Comparison of ENCODE assay signal across 25 cellular contexts in genomic region chrX:67104982-67105757, GRCh38.
DNase-seq lines count a peak whose midpoint lies in the region; ATAC-seq, FAIRE-seq and TF ChIP-seq lines count a peak whose summit lies in the region.
"Had no signal": no experiment of that assay in that cellular context is flagged by ENCODE, and none has a peak within 500 bp of the region (broad histone marks: within the 10 kb centered on the region; RNA-seq: fewer than 3 reads in every experiment).

No MANE protein-coding gene starts in this region.

- H3K4me3 ChIP-seq in IMR-90 (ENCODE audit: insufficient read depth, low read depth, low read length) (no peak overlapping the region), heart right ventricle (no peak overlapping the region), HepG2 (replicated peaks in 1 of 3; ENCODE audit: insufficient read depth in 1 of 3, low read depth in 2 of 3, low read length in 3 of 3) (no peak overlapping the region), testis (no peak overlapping the region), spleen (no peak overlapping the region)
- H3K4me3 ChIP-seq: GM23248, SJSA1 had no signal

- dilution Hi-C loops in IMR-90 (cut with HindIII; ENCODE audit: low sequenced_read_pairs, unreplicated experiment): no loop called here

- no peak overlapping the region for H3K23ac ChIP-seq in IMR-90 (ENCODE audit: low read depth, low read length)

- TF ChIP-seq RAD21 in IMR-90 (IDR thresholded peaks at IDR 0.05; ENCODE audit: low read length) (no peak), HepG2 (CRISPR knock-in tag; IDR thresholded peaks at IDR 0.05) (no peak)

- ATAC-seq in IMR-90 (ENCODE audit: low read depth) (no peak), heart right ventricle (peak in 5 of 8 donors; percentile 68 to 90 (median 74)), HepG2 (no peak)
- ATAC-seq: Panc1 had no signal

- no peak overlapping the region for H4K91ac ChIP-seq in IMR-90 (ENCODE audit: insufficient read depth, low read depth, low read length)

- no peak overlapping the region for H4K5ac ChIP-seq in IMR-90 (ENCODE audit: low read depth, low read length)

- no peak overlapping the region for H4K8ac ChIP-seq in IMR-90 (ENCODE audit: low read depth in 2 of 2, low read length in 2 of 2)

- H2BK15ac ChIP-seq in IMR-90 (ENCODE audit: low read depth, low read length): no peak overlapping the region

- no peaks in the 10 kb centered on the region for H3K79me1 ChIP-seq in IMR-90 (ENCODE audit: low read depth in 1 of 2, low read length in 2 of 2)

- POLR2A ChIA-PET in IMR-90 (lab: Charles Lee; ENCODE audit: unreplicated experiment): no interaction called here
- POLR2A ChIA-PET in HepG2 (lab: Yijun Ruan, JAX): no interaction called here

- 38% methylated on average over 4 of the region's 6 CpGs; no CpG with 5 or more reads in 1 of the 2 experiments for WGBS in IMR-90 (ENCODE audit: extremely low coverage in 2 of 2, insufficient read length in 1 of 2), 2 experiments
- WGBS in heart right ventricle, 2 donors: 43 to 60% methylated on average over 6 of the region's 6 CpGs
- WGBS in HepG2 (ENCODE audit: low lambda C conversion rate): 34% methylated on average over 6 of the region's 6 CpGs
- WGBS in testis, 2 donors: 26% methylated on average over 6 of the region's 6 CpGs
- WGBS in spleen, 5 donors: 58 to 81% (median 67%) methylated on average over 6 of the region's 6 CpGs

- H3K27ac ChIP-seq in IMR-90 (ENCODE audit: insufficient read depth, low read length): no peak overlapping the region
- H3K27ac ChIP-seq in heart right ventricle: no peak overlapping the region
- H3K27ac ChIP-seq in HepG2 (ENCODE audit: extremely low read length, insufficient read depth, low read length): no peak overlapping the region
- H3K27ac ChIP-seq in testis: peak overlapping the region; percentile 44 to 72
- H3K27ac ChIP-seq in spleen: no peak overlapping the region
- H3K27ac ChIP-seq: GM23248, SJSA1 had no signal

- in situ Hi-C loops in IMR-90 (cut with MboI; ENCODE audit: low sequenced_read_pairs): no loop called here
- in situ Hi-C loops in HepG2 (cut with HindIII; ENCODE audit: extremely low pct_ligation_motif_present, low pct_unique_long_range_greater_than_20kb): no loop called here

- no peak overlapping the region for H2AFZ ChIP-seq in IMR-90 (replicated peaks; ENCODE audit: low read length, poor library complexity)
- H2AFZ ChIP-seq in HepG2 (ENCODE audit: low read length): no peak overlapping the region
- H2AFZ ChIP-seq: GM23248 had no signal

- H3K18ac ChIP-seq in IMR-90 (ENCODE audit: low read depth, low read length): no peak overlapping the region

- H3K9me3 ChIP-seq in IMR-90 (ENCODE audit: control insufficient read depth, insufficient read depth, low read length) (no peaks in the 10 kb centered on the region), heart right ventricle (peaks cover 0 to 4% (median 0%) of the 10 kb centered on the region in 11 donors), HepG2 (ENCODE audit: low read length) (peaks cover 50% of the 10 kb centered on the region), testis (no peaks in the 10 kb centered on the region), spleen (no peaks in the 10 kb centered on the region)
- H3K9me3 ChIP-seq: SJSA1 had no signal

- DNase-seq in IMR-90 (no peak), heart right ventricle (no peak), HepG2 (ENCODE audit: low spot score) (no peak), testis (peak; percentile 81), spleen (no peak), ureter (ENCODE audit: low spot score) (no peak), hypothalamus (lab: John Stamatoyannopoulos, UW) (no peak)
- DNase-seq: AML-193; C1 segment of cervical spinal cord; Calu3; CD8-positive, alpha-beta memory T cell; GM23248; H9; HFFc6; KG1; NCI-H1092 treated with DMSO at 0.1 percent for 48 hours; NCI-H1436 treated with DMSO at 0.1 percent for 48 hours; NCI-H1930; NCI-H345; NCI-H524; NCI-H82 had no signal

- H3K79me2 ChIP-seq in HepG2 (ENCODE audit: insufficient read depth, low read length): no peaks in the 10 kb centered on the region

- no peaks in the 10 kb centered on the region for H3K27me3 ChIP-seq in IMR-90 (ENCODE audit: control insufficient read depth, insufficient read depth, low read length)
- H3K27me3 ChIP-seq in heart right ventricle: peaks cover 0 to 12% (median 0%) of the 10 kb centered on the region in 7 donors
- no peaks in the 10 kb centered on the region for H3K27me3 ChIP-seq in HepG2 (ENCODE audit: control insufficient read depth in 1 of 2, insufficient read depth in 2 of 2, low read length in 2 of 2)
- no peaks in the 10 kb centered on the region for H3K27me3 ChIP-seq in testis
- H3K27me3 ChIP-seq in spleen (replicated peaks in 1 of 7): no peaks in the 10 kb centered on the region
- H3K27me3 ChIP-seq: SJSA1 had no signal

- H2AK9ac ChIP-seq in IMR-90 (replicated peaks; ENCODE audit: low read depth, low read length, poor library complexity): no peak overlapping the region

- H3K14ac ChIP-seq in IMR-90 (replicated peaks; ENCODE audit: low read depth, low read length): no peak overlapping the region

- no peak overlapping the region for H3K4ac ChIP-seq in IMR-90 (ENCODE audit: low read depth, low read length)

- intact Hi-C loops in IMR-90 (cut with micrococcal nuclease) (no loop called here), heart right ventricle (cut with DNase I) (no loop called here), HepG2 (cut with micrococcal nuclease; ENCODE audit: unreplicated experiment) (no loop called here), testis (cut with DNase I; ENCODE audit: low total_unique reads) (no loop called here), spleen (cut with DNase I; ENCODE audit: low total_unique reads) (no loop called here)

- H4K20me1 ChIP-seq in IMR-90 (ENCODE audit: insufficient read depth, low read length): no peaks in the 10 kb centered on the region
- H4K20me1 ChIP-seq in HepG2 (ENCODE audit: insufficient read depth, low read length): no peaks in the 10 kb centered on the region

- CTCF ChIA-PET in IMR-90 (lab: Yijun Ruan, JAX) (no interaction called here), HepG2 (lab: Yijun Ruan, JAX; ENCODE audit: low intra/inter-chr PET ratio, low total read pairs) (no interaction called here)

- TF ChIP-seq POLR2A in IMR-90 (IDR thresholded peaks at IDR 0.05; ENCODE audit: low read depth, low read length): no peak
- no peak for TF ChIP-seq POLR2A in HepG2 (IDR thresholded peaks at IDR 0.05; ENCODE audit: insufficient read depth in 1 of 2, low read depth in 2 of 2, low read length in 2 of 2)
- no peak for TF ChIP-seq POLR2A in testis (IDR thresholded peaks at IDR 0.05)
- TF ChIP-seq POLR2A in spleen (IDR thresholded peaks at IDR 0.05): no peak

- H3K9me1 ChIP-seq in IMR-90 (ENCODE audit: insufficient read depth, low read length): no peaks in the 10 kb centered on the region

- no peaks in the 10 kb centered on the region for H3K4me1 ChIP-seq in IMR-90 (ENCODE audit: control insufficient read depth, insufficient read depth, low read length)
- H3K4me1 ChIP-seq in heart right ventricle: no peaks in the 10 kb centered on the region
- H3K4me1 ChIP-seq in HepG2 (ENCODE audit: insufficient read depth, low read length): no peaks in the 10 kb centered on the region
- peaks cover 3% of the 10 kb centered on the region for H3K4me1 ChIP-seq in testis
- no peaks in the 10 kb centered on the region for H3K4me1 ChIP-seq in spleen
- H3K4me1 ChIP-seq: SJSA1 had no signal

- no peak overlapping the region for H2BK5ac ChIP-seq in IMR-90 (ENCODE audit: low read depth, low read length, poor library complexity, severe bottlenecking)

- TF ChIP-seq EP300 in HepG2 (IDR thresholded peaks at IDR 0.05; ENCODE audit: low read depth in 2 of 2, low read length in 2 of 2) (no peak), HepG2 (CRISPR knock-in tag; IDR thresholded peaks at IDR 0.05; ENCODE audit: borderline replicate concordance) (no peak)

- H3K9ac ChIP-seq in IMR-90 (ENCODE audit: low read depth, low read length): no peak overlapping the region
- no peak overlapping the region for H3K9ac ChIP-seq in HepG2 (ENCODE audit: insufficient read depth, low read depth, low read length)
- H3K9ac ChIP-seq: GM23248 had no signal

- TF ChIP-seq CTCF in IMR-90 (conservative IDR thresholded peaks at IDR 0.05; ENCODE audit: low read depth, low read length) (no peak), heart right ventricle (IDR thresholded peaks at IDR 0.05) (no peak), HepG2 (CRISPR knock-in tag; IDR thresholded peaks at IDR 0.05) (no peak), testis (IDR thresholded peaks at IDR 0.05) (no peak), spleen (IDR thresholded peaks at IDR 0.05 in 8 of 11, conservative IDR thresholded peaks at IDR 0.05 in 3 of 11) (no peak)

- H2AK5ac ChIP-seq in IMR-90 (ENCODE audit: low read depth, low read length): no peak overlapping the region

- no peak for FAIRE-seq in HepG2 (lab: Jason Lieb, UNC)
- FAIRE-seq: G401.6, GM18507 had no signal

- no peak overlapping the region for H3K4me2 ChIP-seq in IMR-90 (ENCODE audit: low read depth, low read length)
- H3K4me2 ChIP-seq in HepG2 (ENCODE audit: low read depth, low read length): no peak overlapping the region

- no peak overlapping the region for H3K56ac ChIP-seq in IMR-90 (ENCODE audit: extremely low read depth, insufficient read depth, low read length)

- no peak overlapping the region for H2BK120ac ChIP-seq in IMR-90 (ENCODE audit: low read depth, low read length)

- H3K36me3 ChIP-seq in IMR-90 (ENCODE audit: control insufficient read depth, insufficient read depth, low read length) (no peaks in the 10 kb centered on the region), heart right ventricle (no peaks in the 10 kb centered on the region), HepG2 (replicated peaks in 1 of 2; ENCODE audit: control insufficient read depth in 1 of 2, insufficient read depth in 2 of 2, low read length in 2 of 2) (no peaks in the 10 kb centered on the region), testis (ENCODE audit: low read depth, missing control alignments) (no peaks in the 10 kb centered on the region), spleen (no peaks in the 10 kb centered on the region)
- H3K36me3 ChIP-seq: SJSA1 had no signal

- BruUV-seq in IMR-90 (replicated peaks; lab: Mats Ljungman, UMichigan) (no TSS peak), HepG2 (replicated peaks; lab: Mats Ljungman, UMichigan) (no TSS peak)

- no peak overlapping the region for H2BK20ac ChIP-seq in IMR-90 (ENCODE audit: low read depth, low read length)

TF ChIP-seq in IMR-90, 13 proteins besides CTCF, POLR2A, EP300 and RAD21:
- TF ChIP-seq MAFK (IDR thresholded peaks at IDR 0.05; ENCODE audit: low read depth, low read length): peak; percentile 47
- TF ChIP-seq NFE2L2 (IDR thresholded peaks at IDR 0.05; ENCODE audit: low read depth, low read length): no peak
TF ChIP-seq in IMR-90: peak in this region for 1.

TF ChIP-seq in HepG2, 621 proteins besides CTCF, POLR2A, EP300 and RAD21 (continues in another document):
- no peak for TF ChIP-seq RARG (CRISPR knock-in tag; IDR thresholded peaks at IDR 0.05; ENCODE audit: low read depth)
- TF ChIP-seq MAF1 (CRISPR knock-in tag; IDR thresholded peaks at IDR 0.05; ENCODE audit: borderline replicate concordance): no peak
- no peak for TF ChIP-seq RARA (CRISPR knock-in tag; IDR thresholded peaks at IDR 0.05)
- peak; percentile 32 to 61; a peak in 3 of 4 replicates for TF ChIP-seq MAFK (conservative IDR thresholded peaks at IDR 0.05 in 1 of 2, IDR thresholded peaks at IDR 0.05 in 1 of 2; ENCODE audit: low read length in 2 of 2)
- TF ChIP-seq MAFF (IDR thresholded peaks at IDR 0.05; ENCODE audit: low read depth, low read length): 0 out of 2 replicates have a peak, but pooled peaks have one; percentile 17
- TF ChIP-seq ZNF674 (CRISPR knock-in tag; IDR thresholded peaks at IDR 0.05; ENCODE audit: low read depth): no peak

Comparison
In these comparisons a context has a peak if more than half of its experiments do, and no peak if none do; other contexts are left out.
1. ATAC-seq: peak in heart right ventricle (5 of 8); none in IMR-90 (single experiment) and HepG2 (single experiment).
2. H3K27ac ChIP-seq: peak in testis (2 of 2); none in IMR-90 (single experiment), heart right ventricle (0 of 10), HepG2 (single experiment) and spleen (0 of 8).